ENCODE assay signal across 26 cellular contexts in the genomic region with DNA sequence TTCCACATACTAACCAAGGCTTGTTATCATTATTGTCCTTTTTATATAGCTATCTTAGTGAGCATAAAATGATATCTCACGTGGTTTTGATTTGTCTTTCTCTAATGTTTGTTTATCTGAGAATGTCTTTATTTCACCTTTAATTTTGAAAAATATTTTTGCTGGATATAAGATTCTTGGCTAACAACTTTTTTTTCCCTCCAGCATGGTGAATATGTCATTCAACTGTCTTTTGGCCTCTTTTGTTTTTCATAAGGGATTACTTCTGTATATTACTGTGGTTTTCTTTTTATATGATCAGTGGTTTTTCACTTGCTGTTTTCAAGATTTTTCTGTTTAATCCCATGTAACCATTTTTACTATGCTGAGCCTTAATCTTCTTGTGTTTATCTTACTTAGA.
"Had no signal": no experiment of that assay in that cellular context is flagged by ENCODE, and none has a peak within 500 bp of the region (broad histone marks: within the 10 kb centered on the region; RNA-seq: fewer than 3 reads in every experiment).

No MANE protein-coding gene starts in this region.

- H3K4me2 ChIP-seq: hepatocyte had no signal

- H2AFZ ChIP-seq: hepatocyte had no signal

- H3K27ac Mint-ChIP-seq: dendritic cell treated with granulocyte-macrophage colony-stimulating factor and Interleukin-4, amounts not matched to agents 40 ng/mL and 50 ng/mL, for 4 days; effector memory CD8-positive, alpha-beta T cell; endodermal cell had no signal

- H3K4me3 ChIP-seq: colonic mucosa, coronary artery, dorsolateral prefrontal cortex, esophagus muscularis mucosa, esophagus squamous epithelium, gastrocnemius medialis, gastroesophageal sphincter, heart left ventricle, heart right ventricle, hepatocyte had no signal

- H3K27me3 ChIP-seq: colonic mucosa, dorsolateral prefrontal cortex, esophagus muscularis mucosa, esophagus squamous epithelium, foreskin keratinocyte, gastrocnemius medialis, gastroesophageal sphincter, heart left ventricle, heart right ventricle, hepatocyte had no signal

- H3K36me3 ChIP-seq: colonic mucosa, esophagus muscularis mucosa, esophagus squamous epithelium, gastrocnemius medialis, gastroesophageal sphincter, heart left ventricle, heart right ventricle had no signal

- DNase-seq: colonic mucosa; cortex of kidney; dermis blood vessel endothelial cell; dorsolateral prefrontal cortex; effector CD4-positive, alpha-beta T cell; effector CD8-positive, alpha-beta T cell; effector memory CD4-positive, alpha-beta T cell; effector memory CD8-positive, alpha-beta T cell; endodermal cell; erythroblast; esophagus squamous epithelium; foreskin fibroblast; foreskin keratinocyte; foreskin melanocyte; gastrocnemius medialis; glutamatergic neuron; head of caudate nucleus; heart left ventricle; heart right ventricle had no signal

- ATAC-seq: effector memory CD8-positive, alpha-beta T cell; esophagus mucosa; foreskin keratinocyte; gastrocnemius medialis; gastroesophageal sphincter; heart left ventricle; heart right ventricle had no signal

- H3K4me1 ChIP-seq: colonic mucosa, esophagus muscularis mucosa, esophagus squamous epithelium, foreskin keratinocyte, gastrocnemius medialis, gastroesophageal sphincter, heart left ventricle, heart right ventricle had no signal

- H3K9me3 ChIP-seq: colonic mucosa, esophagus squamous epithelium, gastrocnemius medialis, gastroesophageal sphincter had no signal

- H3K27ac ChIP-seq: colonic mucosa, coronary artery, dorsolateral prefrontal cortex, epithelial cell of prostate, esophagus muscularis mucosa, esophagus squamous epithelium, foreskin keratinocyte, gastrocnemius medialis, gastroesophageal sphincter, heart left ventricle, heart right ventricle, hepatocyte had no signal

- H3K4me1 Mint-ChIP-seq: endodermal cell had no signal

- H3K79me2 ChIP-seq: hepatocyte had no signal

- H3K27me3 Mint-ChIP-seq: dendritic cell treated with granulocyte-macrophage colony-stimulating factor and Interleukin-4, amounts not matched to agents 40 ng/mL and 50 ng/mL, for 4 days; effector memory CD8-positive, alpha-beta T cell had no signal

- H3K4me3 Mint-ChIP-seq: dendritic cell treated with granulocyte-macrophage colony-stimulating factor and Interleukin-4, amounts not matched to agents 40 ng/mL and 50 ng/mL, for 4 days; effector memory CD8-positive, alpha-beta T cell; endodermal cell had no signal
